ENCODE assay signal across 22 cellular contexts in the genomic region with DNA sequence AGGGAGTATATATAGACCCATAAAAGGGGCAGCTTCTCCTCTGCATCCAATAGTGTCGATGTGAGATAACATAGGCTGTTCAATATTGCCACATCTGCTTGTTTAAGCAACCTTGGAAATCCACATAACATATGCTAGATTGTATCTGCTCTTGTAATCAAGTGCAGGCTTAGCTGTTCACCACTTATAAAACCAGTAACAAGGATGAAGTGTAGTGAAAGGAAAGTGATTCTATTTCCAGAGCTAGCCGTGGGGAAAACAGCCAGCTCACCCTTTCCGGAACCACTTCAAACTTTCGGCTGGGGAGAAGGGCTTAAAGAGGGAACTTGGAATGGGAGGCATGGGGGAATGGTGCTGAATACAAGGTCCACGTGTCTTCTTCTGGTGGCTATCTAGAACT.
"Had no signal": no experiment of that assay in that cellular context is flagged by ENCODE, and none has a peak within 500 bp of the region (broad histone marks: within the 10 kb centered on the region; RNA-seq: fewer than 3 reads in every experiment).

No MANE protein-coding gene starts in this region.

- H3K36me3 ChIP-seq: MG63, SJCRH30 had no signal

- H3K27ac ChIP-seq: RWPE1, SJCRH30 had no signal

- ATAC-seq: HepG2 had no signal

- H3K9me3 ChIP-seq: MG63, SJCRH30 had no signal

- H3K27me3 ChIP-seq: MG63, SJCRH30 had no signal

- DNase-seq: IMR-90, Karpas-422, KG1, MG63, NCI-H1092, NCI-H1105 treated with DMSO at 0.1 percent for 48 hours, NCI-H1417 treated with DMSO at 0.1 percent for 48 hours, NCI-H146, NCI-H187, NCI-H2029, NCI-H2081 treated with DMSO at 0.1 percent for 48 hours, NCI-H2171 treated with DMSO at 0.1 percent for 48 hours, NCI-H345, NCI-H446 treated with DMSO at 0.1 percent for 48 hours, NCI-H510A treated with DMSO at 0.1 percent for 48 hours, NCI-H69, NCI-H774, SHP77 treated with DMSO at 0.1 percent for 48 hours, SJCRH30, SW 1271 had no signal

- H3K4me3 ChIP-seq: MG63, SJCRH30 had no signal

- H3K4me1 ChIP-seq: SJCRH30 had no signal
